ENCODE assay signal across 2 cellular contexts in genomic region chr1:15850450-15851079, GRCh38.
TF ChIP-seq lines count a peak whose summit lies in the region.

No MANE protein-coding gene starts in this region.

TF ChIP-seq in HCT116, 20 proteins besides CTCF, POLR2A, EP300 and RAD21:
- TF ChIP-seq JUND (IDR thresholded peaks at IDR 0.05) (no peak), SIN3A (IDR thresholded peaks at IDR 0.05; ENCODE audit: low read depth) (no peak), POLR2AphosphoS5 (IDR thresholded peaks at IDR 0.05; ENCODE audit: low read depth, low read length) (no peak), TCF7L2 (IDR thresholded peaks at IDR 0.05; ENCODE audit: borderline replicate concordance, extremely low read depth, insufficient read depth, insufficient read length) (no peak), ZNF274 (IDR thresholded peaks at IDR 0.05; ENCODE audit: low read depth, low read length) (no peak), YY1 (IDR thresholded peaks at IDR 0.05; ENCODE audit: extremely low read depth, insufficient replicate concordance, low read depth, low read length) (no peak), EZH2 (IDR thresholded peaks at IDR 0.05) (no peak), FOSL1 (IDR thresholded peaks at IDR 0.05; ENCODE audit: low read depth) (no peak), ZBTB33 (IDR thresholded peaks at IDR 0.05; ENCODE audit: extremely low read depth, insufficient replicate concordance, low read length) (no peak)

TF ChIP-seq in GM12878, 131 proteins besides CTCF, POLR2A, EP300 and RAD21:
- no peak for TF ChIP-seq BCL3 (IDR thresholded peaks at IDR 0.05; ENCODE audit: borderline replicate concordance, insufficient read depth, low read depth, low read length, poor library complexity, severe bottlenecking)
- no peak for TF ChIP-seq ATF2 (IDR thresholded peaks at IDR 0.05; ENCODE audit: low read length)
- TF ChIP-seq SMC3 (IDR thresholded peaks at IDR 0.05; ENCODE audit: borderline replicate concordance, low read length): no peak
- no peak for TF ChIP-seq SMARCA5 (IDR thresholded peaks at IDR 0.05)
- TF ChIP-seq NR2F1 (conservative IDR thresholded peaks at IDR 0.05): no peak
